In the genomic region with DNA sequence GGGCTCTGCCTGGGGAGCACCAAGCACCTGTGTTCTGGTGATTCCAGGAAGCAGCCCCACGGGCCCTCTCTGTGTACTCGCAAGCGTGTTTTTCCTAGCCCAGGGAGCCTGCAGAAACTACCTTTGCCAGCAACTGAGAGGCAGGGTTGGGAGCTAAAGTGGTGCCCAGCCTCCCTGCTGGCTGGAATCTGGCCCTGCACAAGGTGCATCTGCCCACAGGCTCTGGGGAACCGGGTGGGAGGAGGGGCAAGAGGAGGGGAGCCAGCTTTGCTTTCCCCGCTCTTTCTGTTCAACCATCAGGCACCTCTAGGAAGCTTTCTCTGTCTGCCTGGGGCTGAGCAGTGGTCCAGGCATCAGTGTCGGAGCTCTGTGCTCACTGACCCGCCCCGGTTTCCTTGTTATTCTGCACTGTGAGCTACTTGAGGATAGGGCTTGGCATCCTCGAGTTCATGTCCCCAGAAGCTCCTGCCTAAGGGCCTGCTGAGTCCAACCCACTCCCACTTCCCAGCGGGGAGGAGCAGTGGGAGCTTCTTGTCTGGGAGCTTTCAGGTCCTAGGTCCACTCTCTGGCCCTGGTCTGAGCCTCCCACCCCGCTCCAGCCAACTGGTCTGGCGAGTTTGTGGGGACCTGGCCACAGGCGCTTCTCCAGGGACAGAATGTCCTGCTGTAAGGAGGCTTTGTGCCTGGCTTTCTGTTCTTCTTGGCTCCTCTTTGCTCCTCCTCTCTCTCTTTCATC, we compare ENCODE assay signal across 7 cellular contexts. TPM values are rescaled to one million over a fixed set of nuclear protein-coding genes. Genes with fewer than 3 reads are reported as not detected.
DNase-seq lines count a peak whose midpoint lies in the region; ATAC-seq, FAIRE-seq and TF ChIP-seq lines count a peak whose summit lies in the region.

No MANE protein-coding gene starts in this region.

- DNase-seq in HT-29 (ENCODE audit: low spot score) (peak; percentile 76), left ventricle myocardium superior (peak; percentile 79), GM12891 (ENCODE audit: insufficient read length, low spot score) (no peak), Karpas-422 (no peak)

- H3K36me3 Mint-ChIP-seq in activated T-helper 17 cell treated with anti-CD3 and anti-CD28 coated beads, Interleukin-2, amount 50 U/mL, for 72 hours (ENCODE audit: low read depth): no peaks in the 10 kb centered on the region

- H3K4me3 ChIP-seq in skeletal muscle tissue (ENCODE audit: low read length in 3 of 3) (peak overlapping the region in 2 of 3 donors; percentile 48 to 56), Karpas-422 (ENCODE audit: low read length) (no peak overlapping the region)

- peak overlapping the region; percentile 51 to 79 (median 71) for H3K9ac ChIP-seq in skeletal muscle tissue (ENCODE audit: low read depth in 1 of 3, low read length in 3 of 3)
- H3K9ac ChIP-seq in Karpas-422 (ENCODE audit: low read length): no peak overlapping the region

- H3K27me3 ChIP-seq in skeletal muscle tissue (ENCODE audit: control insufficient read depth in 3 of 3, insufficient read depth in 3 of 3, low read length in 3 of 3) (no peaks in the 10 kb centered on the region), Karpas-422 (ENCODE audit: low read length) (no peaks in the 10 kb centered on the region)

- H3K4me2 ChIP-seq in Karpas-422 (ENCODE audit: low read depth, low read length, poor library complexity, severe bottlenecking): no peak overlapping the region

- H3K27ac Mint-ChIP-seq in activated T-helper 17 cell treated with anti-CD3 and anti-CD28 coated beads, Interleukin-2, amount 50 U/mL, for 72 hours: peak overlapping the region; percentile 95

- no peaks in the 10 kb centered on the region for H4K20me1 ChIP-seq in Karpas-422 (ENCODE audit: insufficient read depth, low read depth, low read length)

- H3K79me2 ChIP-seq in Karpas-422 (ENCODE audit: low read length): no peaks in the 10 kb centered on the region

- H3K9me3 ChIP-seq in skeletal muscle tissue (ENCODE audit: control insufficient read depth in 3 of 3, low read length in 3 of 3): no peaks in the 10 kb centered on the region
- no peaks in the 10 kb centered on the region for H3K9me3 ChIP-seq in Karpas-422 (ENCODE audit: low read length)

- H3K36me3 ChIP-seq in skeletal muscle tissue (ENCODE audit: control insufficient read depth in 3 of 3, insufficient read depth in 3 of 3, low read length in 3 of 3) (no peaks in the 10 kb centered on the region), Karpas-422 (ENCODE audit: insufficient read depth, low read length) (no peaks in the 10 kb centered on the region)

- H3K27me3 Mint-ChIP-seq in activated T-helper 17 cell treated with anti-CD3 and anti-CD28 coated beads, Interleukin-2, amount 50 U/mL, for 72 hours: no peaks in the 10 kb centered on the region

- H3K4me1 ChIP-seq in skeletal muscle tissue (ENCODE audit: control insufficient read depth in 3 of 3, insufficient read depth in 3 of 3, low read length in 3 of 3): peaks cover 73 to 82% (median 74%) of the 10 kb centered on the region in 3 donors
- H3K4me1 ChIP-seq in Karpas-422 (ENCODE audit: low read length): no peaks in the 10 kb centered on the region

- no peaks in the 10 kb centered on the region for H3K9me3 Mint-ChIP-seq in activated T-helper 17 cell treated with anti-CD3 and anti-CD28 coated beads, Interleukin-2, amount 50 U/mL, for 72 hours

- ATAC-seq in activated T-helper 17 cell treated with anti-CD3 and anti-CD28 coated beads, Interleukin-2, amount 50 U/mL, for 72 hours (replicated peaks): no peak
- ATAC-seq in left ventricle myocardium superior: peak; percentile 46
- ATAC-seq in GM21723 (IDR thresholded peaks at IDR 0.05; ENCODE audit: unreplicated experiment): no peak

- H3K4me1 Mint-ChIP-seq in activated T-helper 17 cell treated with anti-CD3 and anti-CD28 coated beads, Interleukin-2, amount 50 U/mL, for 72 hours: peaks cover 8% of the 10 kb centered on the region

- intact Hi-C loops in left ventricle myocardium superior (cut with micrococcal nuclease): no loop called here

- H3K27ac ChIP-seq in skeletal muscle tissue (ENCODE audit: low read depth, low read length) (peak overlapping the region; percentile 72), Karpas-422 (ENCODE audit: low read length) (no peak overlapping the region)

- H3K4me3 Mint-ChIP-seq in activated T-helper 17 cell treated with anti-CD3 and anti-CD28 coated beads, Interleukin-2, amount 50 U/mL, for 72 hours: peak overlapping the region; percentile 75

- no peak overlapping the region for H2AFZ ChIP-seq in Karpas-422 (ENCODE audit: low read length)

- no peak for FAIRE-seq in GM12891 (lab: Jason Lieb, UNC)

- H3K9me2 ChIP-seq in Karpas-422 (replicated peaks; ENCODE audit: insufficient read depth, low read length): no peaks in the 10 kb centered on the region

- TF ChIP-seq POLR2A in GM12891 (IDR thresholded peaks at IDR 0.05; ENCODE audit: low read depth, low read length): no peak

TF ChIP-seq in GM12891, 5 proteins besides CTCF, POLR2A, EP300 and RAD21:
- TF ChIP-seq PAX5 (IDR thresholded peaks at IDR 0.05; ENCODE audit: insufficient read depth, low read length, severe bottlenecking): no peak
- no peak for TF ChIP-seq SPI1 (IDR thresholded peaks at IDR 0.05; ENCODE audit: low read depth, low read length)
- TF ChIP-seq POLR2AphosphoS5 (IDR thresholded peaks at IDR 0.05; ENCODE audit: low read depth, low read length): no peak
- no peak for TF ChIP-seq POU2F2 (IDR thresholded peaks at IDR 0.05; ENCODE audit: low read depth, low read length)
- no peak for TF ChIP-seq TAF1 (IDR thresholded peaks at IDR 0.05; ENCODE audit: low read depth, low read length)

RNA-seq across cellular contexts. Expression of a gene that starts 14.9 kb away (rescaled TPM):
- total RNA-seq in HT-29 (2014; rRNA removed; shearing (Covaris generic)): 9.2 and 9.7 TPM in 2 replicates
- total RNA-seq in activated T-helper 17 cell treated with anti-CD3 and anti-CD28 coated beads, Interleukin-2, amount 50 U/mL, for 72 hours: under 1 TPM; 0.11 to 0.13 TPM
- total RNA-seq in left ventricle myocardium superior (5.5 TPM), skeletal muscle tissue (1.0 TPM)
- 0.04 TPM for polyA plus RNA-seq in GM12891 (2012; ENCODE audit: low read depth, missing spikeins)
- total RNA-seq in Karpas-422 (2014; rRNA removed; shearing (Covaris generic); ENCODE audit: low replicate concordance): not detected in 2 replicates

RNA-seq across cellular contexts. Expression of a gene that starts 57.3 kb away (rescaled TPM):
- 70.1 and 105 TPM in 2 replicates for total RNA-seq in HT-29 (2014; rRNA removed; shearing (Covaris generic))
- total RNA-seq in activated T-helper 17 cell treated with anti-CD3 and anti-CD28 coated beads, Interleukin-2, amount 50 U/mL, for 72 hours: 1 to 10 TPM; 1.2 to 5.9 TPM
- 2.1 TPM for total RNA-seq in left ventricle myocardium superior
- not detected for total RNA-seq in skeletal muscle tissue
- 0.83 TPM for polyA plus RNA-seq in GM12891 (2012; ENCODE audit: low read depth, missing spikeins)
- total RNA-seq in Karpas-422 (2014; rRNA removed; shearing (Covaris generic); ENCODE audit: low replicate concordance): 0.32 TPM in 1 of 2 replicates, not detected in the other

Comparison
In these comparisons a context has a peak if more than half of its experiments do, and no peak if none do; other contexts are left out.
1. DNase-seq: peak in HT-29 (single experiment) and left ventricle myocardium superior (single experiment); none in GM12891 (single experiment) and Karpas-422 (single experiment).
2. RNA of a gene that starts 57.3 kb away (total RNA-seq): 70.1 to 105 TPM in HT-29; 1.2 to 5.9 TPM in activated T-helper 17 cell treated with anti-CD3 and anti-CD28 coated beads, Interleukin-2, amount 50 U/mL, for 72 hours, 2.1 TPM in left ventricle myocardium superior (single experiment), not detected in skeletal muscle tissue (single experiment) and 0.32 TPM in Karpas-422; every median in the first group is over 10 times any median in the second.